Comparison of ENCODE assay signal across 1 cellular context in the genomic region with DNA sequence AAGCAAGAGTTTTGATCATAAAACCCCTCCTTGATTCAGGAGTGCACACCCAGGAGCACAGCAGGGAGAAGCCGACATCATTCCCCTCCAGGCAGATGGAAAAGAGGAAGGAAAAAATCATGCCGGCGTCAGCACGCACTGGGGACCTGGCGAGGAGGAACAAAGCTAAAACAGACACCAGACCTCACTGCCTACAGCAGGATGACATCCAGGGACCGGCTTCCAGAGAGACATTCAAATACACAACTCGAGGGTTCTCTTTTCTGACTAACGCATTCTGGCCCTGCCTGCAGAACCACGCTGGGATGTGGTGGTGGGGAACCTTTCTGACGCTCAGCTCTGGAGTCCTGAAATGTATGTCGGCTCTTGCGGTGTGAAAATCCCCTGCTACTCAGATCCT.
TF ChIP-seq lines count a peak whose summit lies in the region.

No MANE protein-coding gene starts in this region.

TF ChIP-seq in GM12878, 131 proteins besides CTCF, POLR2A, EP300 and RAD21 (continued from another document):
- TF ChIP-seq, protein P1, sequence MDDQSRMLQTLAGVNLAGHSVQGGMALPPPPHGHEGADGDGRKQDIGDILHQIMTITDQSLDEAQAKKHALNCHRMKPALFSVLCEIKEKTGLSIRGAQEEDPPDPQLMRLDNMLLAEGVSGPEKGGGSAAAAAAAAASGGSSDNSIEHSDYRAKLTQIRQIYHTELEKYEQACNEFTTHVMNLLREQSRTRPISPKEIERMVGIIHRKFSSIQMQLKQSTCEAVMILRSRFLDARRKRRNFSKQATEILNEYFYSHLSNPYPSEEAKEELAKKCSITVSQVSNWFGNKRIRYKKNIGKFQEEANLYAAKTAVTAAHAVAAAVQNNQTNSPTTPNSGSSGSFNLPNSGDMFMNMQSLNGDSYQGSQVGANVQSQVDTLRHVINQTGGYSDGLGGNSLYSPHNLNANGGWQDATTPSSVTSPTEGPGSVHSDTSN (IDR thresholded peaks at IDR 0.05; ENCODE audit: insufficient replicate concordance, low read depth, low read length) = no peak
- TF ChIP-seq, protein P2, sequence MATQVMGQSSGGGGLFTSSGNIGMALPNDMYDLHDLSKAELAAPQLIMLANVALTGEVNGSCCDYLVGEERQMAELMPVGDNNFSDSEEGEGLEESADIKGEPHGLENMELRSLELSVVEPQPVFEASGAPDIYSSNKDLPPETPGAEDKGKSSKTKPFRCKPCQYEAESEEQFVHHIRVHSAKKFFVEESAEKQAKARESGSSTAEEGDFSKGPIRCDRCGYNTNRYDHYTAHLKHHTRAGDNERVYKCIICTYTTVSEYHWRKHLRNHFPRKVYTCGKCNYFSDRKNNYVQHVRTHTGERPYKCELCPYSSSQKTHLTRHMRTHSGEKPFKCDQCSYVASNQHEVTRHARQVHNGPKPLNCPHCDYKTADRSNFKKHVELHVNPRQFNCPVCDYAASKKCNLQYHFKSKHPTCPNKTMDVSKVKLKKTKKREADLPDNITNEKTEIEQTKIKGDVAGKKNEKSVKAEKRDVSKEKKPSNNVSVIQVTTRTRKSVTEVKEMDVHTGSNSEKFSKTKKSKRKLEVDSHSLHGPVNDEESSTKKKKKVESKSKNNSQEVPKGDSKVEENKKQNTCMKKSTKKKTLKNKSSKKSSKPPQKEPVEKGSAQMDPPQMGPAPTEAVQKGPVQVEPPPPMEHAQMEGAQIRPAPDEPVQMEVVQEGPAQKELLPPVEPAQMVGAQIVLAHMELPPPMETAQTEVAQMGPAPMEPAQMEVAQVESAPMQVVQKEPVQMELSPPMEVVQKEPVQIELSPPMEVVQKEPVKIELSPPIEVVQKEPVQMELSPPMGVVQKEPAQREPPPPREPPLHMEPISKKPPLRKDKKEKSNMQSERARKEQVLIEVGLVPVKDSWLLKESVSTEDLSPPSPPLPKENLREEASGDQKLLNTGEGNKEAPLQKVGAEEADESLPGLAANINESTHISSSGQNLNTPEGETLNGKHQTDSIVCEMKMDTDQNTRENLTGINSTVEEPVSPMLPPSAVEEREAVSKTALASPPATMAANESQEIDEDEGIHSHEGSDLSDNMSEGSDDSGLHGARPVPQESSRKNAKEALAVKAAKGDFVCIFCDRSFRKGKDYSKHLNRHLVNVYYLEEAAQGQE (IDR thresholded peaks at IDR 0.05; ENCODE audit: low read depth, low read length) = no peak
- TF ChIP-seq RUNX3 (IDR thresholded peaks at IDR 0.05; ENCODE audit: low read length) (no peak), ETV6 (conservative IDR thresholded peaks at IDR 0.05 in 1 of 2, IDR thresholded peaks at IDR 0.05 in 1 of 2; ENCODE audit: borderline replicate concordance in 1 of 2, low read depth in 1 of 2) (no peak), RELA (IDR thresholded peaks at IDR 0.05; ENCODE audit: borderline replicate concordance, partially characterized antibody) (no peak)
